15 cellular contexts compared by ENCODE assay signal in genomic region chrX:115023139-115023538, GRCh38. TPM values are rescaled to one million over a fixed set of nuclear protein-coding genes. Genes with fewer than 3 reads are reported as not detected.
A peak's percentile ranks its signal among the peaks of the same experiment; 100 is the strongest.
DNase-seq lines count a peak whose midpoint lies in the region; ATAC-seq, FAIRE-seq and TF ChIP-seq lines count a peak whose summit lies in the region.
"Had no signal": no experiment of that assay in that cellular context is flagged by ENCODE, and none has a peak within 500 bp of the region (broad histone marks: within the 10 kb centered on the region; RNA-seq: fewer than 3 reads in every experiment).

No MANE protein-coding gene starts in this region.

- DNase-seq in NCI-H82 (lab: John Stamatoyannopoulos, UW) (peak; percentile 28), NCI-H82 treated with DMSO at 0.1 percent for 48 hours (lab: John Stamatoyannopoulos, UW; ENCODE audit: unreplicated experiment) (no peak), RWPE2 (ENCODE audit: low spot score) (no peak), fibroblast of peridontal ligament (ENCODE audit: extremely low read depth) (peak; percentile 73), small intestine (peak; percentile 66), G401 (ENCODE audit: low spot score) (no peak), caudate nucleus (lab: John Stamatoyannopoulos, UW) (no peak)
- DNase-seq: activated CD4-positive, alpha-beta T cell treated with anti-CD3 and anti-CD28 coated beads, Interleukin-2, amount 50 U/mL, for 4 hours; NCI-H510A; stimulated activated CD4-positive, alpha-beta T cell treated with anti-CD3 and anti-CD28 coated beads, Interleukin-2, amount 100 ng/mL, for 48 hours; tibial artery had no signal

- no peaks in the 10 kb centered on the region for H3K27me3 ChIP-seq in RWPE2 (ENCODE audit: insufficient read depth, poor library complexity, severe bottlenecking)
- no peaks in the 10 kb centered on the region for H3K27me3 ChIP-seq in small intestine (ENCODE audit: control insufficient read depth in 2 of 2, insufficient read depth in 2 of 2, low read length in 2 of 2)
- H3K27me3 ChIP-seq: tibial artery had no signal

- WGBS in small intestine, 3 donors = 13 to 22% (median 13%) methylated on average over 2 of the region's 2 CpGs

- H3K36me3 ChIP-seq in RWPE2 (ENCODE audit: low read depth) = no peaks in the 10 kb centered on the region
- H3K36me3 ChIP-seq in small intestine (ENCODE audit: control insufficient read depth in 2 of 2, insufficient read depth in 2 of 2, low read length in 2 of 2) = no peaks in the 10 kb centered on the region
- H3K36me3 ChIP-seq: tibial artery had no signal

- H3K4me3 ChIP-seq in RWPE2 (ENCODE audit: severe bottlenecking) (no peak overlapping the region), small intestine (ENCODE audit: low read depth in 1 of 2, low read length in 2 of 2) (no peak overlapping the region)
- H3K4me3 ChIP-seq: SK-N-MC, tibial artery had no signal

- H3K4me1 ChIP-seq in RWPE2 (ENCODE audit: insufficient read depth, poor library complexity, severe bottlenecking) = peaks cover 27% of the 10 kb centered on the region
- H3K4me1 ChIP-seq in small intestine (ENCODE audit: control insufficient read depth in 2 of 2, insufficient read depth in 1 of 2, low read depth in 1 of 2, low read length in 1 of 2) = no peaks in the 10 kb centered on the region
- H3K4me1 ChIP-seq: tibial artery had no signal

- FAIRE-seq in small intestine (lab: Jason Lieb, UNC) = no peak
- FAIRE-seq: A204.1 had no signal

- peak; percentile 91 for ATAC-seq in RWPE2 (ENCODE audit: low read depth)
- ATAC-seq in HG03571 (IDR thresholded peaks at IDR 0.05; ENCODE audit: unreplicated experiment) = no peak

- H3K9me3 ChIP-seq in RWPE2 (ENCODE audit: severe bottlenecking) = no peaks in the 10 kb centered on the region
- no peaks in the 10 kb centered on the region for H3K9me3 ChIP-seq in small intestine (ENCODE audit: control insufficient read depth, low read depth)
- H3K9me3 ChIP-seq: tibial artery had no signal

- peak overlapping the region; percentile 80 for H3K27ac ChIP-seq in RWPE2 (ENCODE audit: poor library complexity, severe bottlenecking)
- H3K27ac ChIP-seq in small intestine (ENCODE audit: low read depth in 1 of 2, low read length in 1 of 2) = no peak overlapping the region
- no peak overlapping the region for H3K27ac ChIP-seq in caudate nucleus (ENCODE audit: low read depth, low read length)
- H3K27ac ChIP-seq: KMS-11, SK-N-MC, tibial artery had no signal

- TF ChIP-seq CTCF in RWPE2 (IDR thresholded peaks at IDR 0.05; ENCODE audit: poor library complexity, severe bottlenecking) = no peak

- in situ Hi-C loops in G401 (cut with HindIII; ENCODE audit: low sequenced_read_pairs) = no loop called here

RNA-seq across cellular contexts. Expression of gene IL13RA2, which starts 5.7 kb away (rescaled TPM):
- polyA plus RNA-seq in small intestine = under 1 TPM in 1 of 3 donors, not detected in 2; 0.46 TPM
- total RNA-seq in G401 (2014; rRNA removed; shearing (Covaris generic)) = 1.5 and 2.0 TPM in 2 replicates

Comparison
In these comparisons a context has a peak if more than half of its experiments do, and no peak if none do; other contexts are left out.
1. DNase-seq: peak in NCI-H82 (single experiment), fibroblast of peridontal ligament (single experiment) and small intestine (single experiment); none in NCI-H82 treated with DMSO at 0.1 percent for 48 hours (single experiment), RWPE2 (single experiment), G401 (single experiment) and caudate nucleus (0 of 61).